14 cellular contexts compared by ENCODE assay signal in the genomic region with DNA sequence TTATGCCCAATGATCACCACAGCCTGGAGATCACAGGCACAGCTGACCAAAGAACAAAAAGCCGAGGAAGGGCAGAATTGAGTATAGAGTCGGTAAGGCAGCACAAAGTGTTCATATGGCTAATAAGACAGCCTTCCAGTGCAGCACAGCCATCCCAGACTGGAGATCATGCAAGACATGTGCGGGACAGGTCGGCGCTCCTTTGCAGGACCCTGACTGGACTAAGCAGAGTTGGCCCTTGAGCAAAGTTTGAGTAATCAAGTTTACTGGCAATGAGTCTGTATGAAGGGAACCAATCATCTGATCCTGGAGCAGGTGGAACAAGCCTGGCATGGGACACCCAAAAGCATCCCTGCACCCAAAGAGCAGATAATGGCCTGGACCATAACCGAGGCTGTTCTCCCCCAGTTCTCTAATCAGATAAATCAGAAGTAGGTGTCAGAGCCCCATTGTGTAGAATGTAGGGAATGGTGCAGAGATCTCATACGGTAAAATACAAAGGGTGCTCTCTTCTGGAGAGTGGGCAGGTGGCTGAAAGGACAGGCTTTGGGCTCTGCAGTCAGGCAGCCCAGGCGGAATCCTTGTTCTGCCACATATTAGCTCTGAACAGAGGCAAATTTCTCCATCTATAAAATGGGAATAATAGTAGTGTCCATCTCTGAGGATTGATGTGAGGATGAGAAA. TPM values are rescaled to one million over a fixed set of nuclear protein-coding genes. Genes with fewer than 3 reads are reported as not detected.
A peak's percentile ranks its signal among the peaks of the same experiment; 100 is the strongest.
DNase-seq lines count a peak whose midpoint lies in the region; ATAC-seq and TF ChIP-seq lines count a peak whose summit lies in the region.
"Had no signal": no experiment of that assay in that cellular context is flagged by ENCODE, and none has a peak within 500 bp of the region (broad histone marks: within the 10 kb centered on the region; RNA-seq: fewer than 3 reads in every experiment).

No MANE protein-coding gene starts in this region.

- ATAC-seq in HG02759 (IDR thresholded peaks at IDR 0.05; ENCODE audit: unreplicated experiment) (no peak), HG02763 (IDR thresholded peaks at IDR 0.05; ENCODE audit: unreplicated experiment) (no peak)
- ATAC-seq: pancreas had no signal

- intact Hi-C loops in spleen (cut with DNase I; ENCODE audit: low total_unique reads), result no loop called here
- intact Hi-C loops in testis (cut with DNase I; ENCODE audit: low total_unique reads), result no loop called here

- H3K9ac ChIP-seq in OCI-LY3 (ENCODE audit: low read length) (no peak overlapping the region), fibroblast of lung (ENCODE audit: insufficient read depth, low read length) (no peak overlapping the region)

- H3K4me3 ChIP-seq in OCI-LY3 (ENCODE audit: low read length), result no peak overlapping the region
- H3K4me3 ChIP-seq in fibroblast of lung (replicated peaks in 1 of 4; ENCODE audit: control extremely low read depth in 1 of 4, insufficient read depth in 1 of 4, low read depth in 3 of 4, low read length in 4 of 4), result no peak overlapping the region
- no peak overlapping the region for H3K4me3 ChIP-seq in spleen
- H3K4me3 ChIP-seq in testis, result no peak overlapping the region
- H3K4me3 ChIP-seq: pancreas had no signal

- no peaks in the 10 kb centered on the region for H3K79me2 ChIP-seq in OCI-LY3 (ENCODE audit: low read length)
- H3K79me2 ChIP-seq in fibroblast of lung (ENCODE audit: control insufficient read depth, insufficient read depth, low read length), result no peaks in the 10 kb centered on the region

- H3K4me1 ChIP-seq in OCI-LY3 (ENCODE audit: low read length) (peaks cover 31% of the 10 kb centered on the region), fibroblast of lung (ENCODE audit: control insufficient read depth, extremely low read depth, insufficient read depth, low read length) (no peaks in the 10 kb centered on the region), spleen (no peaks in the 10 kb centered on the region), testis (no peaks in the 10 kb centered on the region)
- H3K4me1 ChIP-seq: pancreas had no signal

- H3K9me3 ChIP-seq in OCI-LY3 (ENCODE audit: insufficient read depth, low read length) (no peaks in the 10 kb centered on the region), fibroblast of lung (ENCODE audit: control insufficient read depth, insufficient read depth, low read depth, low read length) (no peaks in the 10 kb centered on the region), spleen (no peaks in the 10 kb centered on the region), testis (no peaks in the 10 kb centered on the region)
- H3K9me3 ChIP-seq: pancreas had no signal

- no peak overlapping the region for H2AFZ ChIP-seq in OCI-LY3 (ENCODE audit: low read depth, low read length)
- H2AFZ ChIP-seq in fibroblast of lung (ENCODE audit: low read length), result no peak overlapping the region

- no peak for TF ChIP-seq POLR2A in spleen (IDR thresholded peaks at IDR 0.05)
- no peak for TF ChIP-seq POLR2A in testis (IDR thresholded peaks at IDR 0.05)

- H3K27ac ChIP-seq in OCI-LY3 (ENCODE audit: low read length), result no peak overlapping the region
- no peak overlapping the region for H3K27ac ChIP-seq in fibroblast of lung (ENCODE audit: insufficient read depth, low read length)
- H3K27ac ChIP-seq in spleen, result no peak overlapping the region
- H3K27ac ChIP-seq in testis, result no peak overlapping the region
- H3K27ac ChIP-seq: C4-2B, pancreas had no signal

- DNase-seq in A172 (ENCODE audit: low spot score), result peak; percentile 19
- peak; percentile 12 for DNase-seq in ELF-1 (ENCODE audit: low read depth, low spot score)
- DNase-seq in fibroblast of lung (ENCODE audit: low read depth in 2 of 2), result no peak
- DNase-seq in spleen, result no peak
- no peak for DNase-seq in testis
- DNase-seq: activated CD8-positive, alpha-beta memory T cell treated with anti-CD3 and anti-CD28 coated beads, Interleukin-2, amount 50 U/mL, for 4 hours; glutamatergic neuron; NCI-H2107; pancreas had no signal

- no peak overlapping the region for H3K4me2 ChIP-seq in OCI-LY3 (ENCODE audit: low read length)
- no peak overlapping the region for H3K4me2 ChIP-seq in fibroblast of lung (ENCODE audit: extremely low read depth, insufficient read depth, low read length)

- H4K20me1 ChIP-seq in OCI-LY3 (ENCODE audit: insufficient read depth, low read length) (no peaks in the 10 kb centered on the region), fibroblast of lung (ENCODE audit: control insufficient read depth, extremely low read depth, insufficient read depth, low read length) (no peaks in the 10 kb centered on the region)

- WGBS in spleen, 5 donors, result 68 to 74% (median 72%) methylated on average over 8 of the region's 8 CpGs
- 77 to 86% methylated on average over 8 of the region's 8 CpGs for WGBS in testis, 2 donors

- TF ChIP-seq CTCF in OCI-LY3 (IDR thresholded peaks at IDR 0.05; ENCODE audit: low read depth, low read length), result peak; percentile 23; the same call in 1 of the 2 replicates
- peak; percentile 5 to 12 for TF ChIP-seq CTCF in fibroblast of lung (conservative IDR thresholded peaks at IDR 0.05 in 1 of 2, IDR thresholded peaks at IDR 0.05 in 1 of 2; ENCODE audit: low read depth in 1 of 2, low read length in 2 of 2)
- TF ChIP-seq CTCF in spleen (IDR thresholded peaks at IDR 0.05 in 8 of 11, conservative IDR thresholded peaks at IDR 0.05 in 3 of 11), result peak in 3 of 11 experiments; percentile 9 to 13 (median 13)
- TF ChIP-seq CTCF in testis (IDR thresholded peaks at IDR 0.05), result no peak

- H3K36me3 ChIP-seq in OCI-LY3 (replicated peaks; ENCODE audit: low read depth, low read length) (no peaks in the 10 kb centered on the region), fibroblast of lung (ENCODE audit: control insufficient read depth, insufficient read depth, low read length) (no peaks in the 10 kb centered on the region), spleen (no peaks in the 10 kb centered on the region), testis (ENCODE audit: low read depth, missing control alignments) (no peaks in the 10 kb centered on the region)
- H3K36me3 ChIP-seq: pancreas had no signal

- H3K27me3 ChIP-seq in OCI-LY3 (ENCODE audit: low read depth, low read length) (no peaks in the 10 kb centered on the region), fibroblast of lung (ENCODE audit: control insufficient read depth, insufficient read depth, low read length) (no peaks in the 10 kb centered on the region), spleen (replicated peaks in 1 of 7) (no peaks in the 10 kb centered on the region), testis (no peaks in the 10 kb centered on the region)
- H3K27me3 ChIP-seq: pancreas had no signal

RNA-seq across cellular contexts. Expression of gene DNASE2B, which starts 10.7 kb away (rescaled TPM):
- not detected in 2 replicates for total RNA-seq in A172 (2014; rRNA removed; shearing (Covaris generic))
- total RNA-seq in fibroblast of lung (not detected in 2 replicates), spleen (1 to 10 TPM in 1 of 7 donors, under 1 TPM in 4, not detected in 2; 0.32 to 1.7 (median 0.57) TPM), testis (under 1 TPM; 0.25 to 0.31 TPM)
- polyA plus RNA-seq in fibroblast of lung (not detected in 2 replicates), spleen (1 to 10 TPM in 1 of 3 donors, under 1 TPM in 2; 0.13 to 4.6 (median 0.36) TPM), testis (ENCODE audit: insufficient read depth, low read depth, low replicate concordance) (1.3 TPM)
- not detected in 2 replicates for polyA plus RNA-seq in fibroblast of lung (2012)
- not detected in 2 replicates for polyA minus RNA-seq in fibroblast of lung (ENCODE audit: low replicate concordance)
- total RNA-seq: liver had no signal
- polyA plus RNA-seq: liver had no signal

Comparison
In these comparisons a context has a peak if more than half of its experiments do, and no peak if none do; other contexts are left out.
1. DNase-seq: peak in A172 (single experiment) and ELF-1 (single experiment); none in fibroblast of lung (0 of 2), spleen (single experiment) and testis (single experiment).
2. CTCF ChIP-seq: peak in OCI-LY3 (single experiment) and fibroblast of lung (2 of 2); none in testis (0 of 3).